Comparison of ENCODE assay signal across 8 cellular contexts in the genomic region with DNA sequence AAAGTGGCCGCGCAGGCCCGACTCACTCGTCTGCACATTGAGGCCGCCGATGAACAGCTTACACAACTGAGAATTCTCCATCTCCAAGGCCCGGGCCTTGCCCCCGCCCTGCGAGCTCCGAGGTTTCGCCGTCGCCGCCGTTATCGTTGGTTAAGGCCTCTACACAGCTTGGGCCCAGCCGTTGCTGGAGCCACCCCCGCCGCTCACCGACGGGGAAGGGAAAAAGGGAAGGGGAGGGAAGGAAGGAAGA. TPM values are rescaled to one million over a fixed set of nuclear protein-coding genes. Genes with fewer than 3 reads are reported as not detected.
A peak's percentile ranks its signal among the peaks of the same experiment; 100 is the strongest.
DNase-seq lines count a peak whose midpoint lies in the region; ATAC-seq, FAIRE-seq and TF ChIP-seq lines count a peak whose summit lies in the region.

No MANE protein-coding gene starts in this region.

- no peaks in the 10 kb centered on the region for H3K9me3 ChIP-seq in HEK293 (ENCODE audit: control insufficient read depth, insufficient read depth, low read depth, low read length)
- no peaks in the 10 kb centered on the region for H3K9me3 ChIP-seq in Panc1 (ENCODE audit: control insufficient read depth, insufficient read depth, low read depth, low read length)
- no peaks in the 10 kb centered on the region for H3K9me3 ChIP-seq in pancreas

- CTCF ChIA-PET in HEK293 (lab: Yijun Ruan, JAX) = interaction anchor here (0.6 to 1.4 kb wide), 4 partner anchors 25 to 397 kb away, joined by 3 to 5 read pairs (median 3); no protein-coding TSS in a partner anchor
- CTCF ChIA-PET in Panc1 (lab: Charles Lee) = no interaction called here

- H3K4me3 ChIP-seq in HEK293 (ENCODE audit: low read depth, low read length) (peak overlapping the region; percentile 72), Panc1 (ENCODE audit: low read depth in 2 of 2, low read length in 2 of 2) (peak overlapping the region; percentile 93 to 98), pancreas (peak overlapping the region; percentile 62 to 95 (median 80))

- in situ Hi-C loops in Panc1 (cut with HindIII; ENCODE audit: low pct_unique_long_range_greater_than_20kb, low sequenced_read_pairs) (no loop called here), ACHN (cut with HindIII; ENCODE audit: low pct_ligation_motif_present, low pct_unique_long_range_greater_than_20kb, low sequenced_read_pairs) (no loop called here)

- no peaks in the 10 kb centered on the region for H3K4me1 ChIP-seq in HEK293 (ENCODE audit: control insufficient read depth, insufficient read depth, low read length)
- peaks cover 13% of the 10 kb centered on the region for H3K4me1 ChIP-seq in Panc1 (ENCODE audit: control insufficient read depth, insufficient read depth, low read length)
- peaks cover 12 to 28% (median 27%) of the 10 kb centered on the region in 3 donors for H3K4me1 ChIP-seq in pancreas

- H3K27ac ChIP-seq in HEK293 (ENCODE audit: extremely low read depth, low read depth, low read length) (peak overlapping the region; percentile 99), Panc1 (ENCODE audit: low read length) (peak overlapping the region; percentile 98), pancreas (peak overlapping the region; percentile 97 to 100 (median 99))

- no peak for DNase-seq in Panc1 (ENCODE audit: low read depth, low spot score)
- no peak for DNase-seq in pancreas
- no peak for DNase-seq in cerebellum (ENCODE audit: low spot score)
- DNase-seq in activated CD4-positive, CD25-positive, alpha-beta regulatory T cell treated with anti-CD3 and anti-CD28 coated beads, Interleukin-2, amount 50 U/mL, for 72 hours = no peak
- no peak for DNase-seq in ACHN

- TF ChIP-seq CTCF in HEK293 (tag by site-specific recombination; IDR thresholded peaks at IDR 0.05) = peak; percentile 17; the same call in 1 of the 2 replicates
- no peak for TF ChIP-seq CTCF in Panc1 (IDR thresholded peaks at IDR 0.05)
- TF ChIP-seq CTCF in pancreas (IDR thresholded peaks at IDR 0.05) = no peak

- FAIRE-seq in pancreas (lab: Jason Lieb, UNC) = no peak

- intact Hi-C loops in Panc1 (cut with micrococcal nuclease; ENCODE audit: unreplicated experiment) (loop anchor here (2.0 kb wide), 1 partner anchor 69 kb away; no protein-coding TSS in a partner anchor), pancreas (cut with DNase I) (no loop called here)

- POLR2A ChIA-PET in HEK293 (lab: Yijun Ruan, JAX) = interaction anchor here (0.7 to 2.0 kb wide), 7 partner anchors 10 to 135 kb away, joined by 3 to 10 read pairs (median 5); a partner anchor contains a TSS
- POLR2A ChIA-PET in Panc1 (lab: Charles Lee) = interaction anchor here (0.7 to 0.8 kb wide), 5 partner anchors 48 to 1004 kb away, joined by 4 to 11 read pairs (median 8); no protein-coding TSS in a partner anchor

- H3K36me3 ChIP-seq in HEK293 (ENCODE audit: control insufficient read depth in 2 of 2, insufficient read depth in 1 of 2, low read length in 2 of 2) = peaks cover 0 to 26% of the 10 kb centered on the region in 2 experiments; a peak in 1 of 3 replicates
- peaks cover 8% of the 10 kb centered on the region for H3K36me3 ChIP-seq in Panc1 (ENCODE audit: control insufficient read depth, insufficient read depth, low read length)
- no peaks in the 10 kb centered on the region for H3K36me3 ChIP-seq in pancreas

- WGBS in pancreas, 2 donors = 0 to 1% methylated on average over 21 of the region's 21 CpGs

- ATAC-seq in GM18502 (IDR thresholded peaks at IDR 0.05; ENCODE audit: poor library complexity, unreplicated experiment) (peak; percentile 19), Panc1 (peak; percentile 40), esophagus mucosa (peak; percentile 29), pancreas (peak in 3 of 4 donors; percentile 23 to 35 (median 31))

- no TSS peak for BruUV-seq in Panc1 (replicated peaks; lab: Mats Ljungman, UMichigan)

- H3K27me3 ChIP-seq in Panc1 (ENCODE audit: control insufficient read depth, insufficient read depth, low read length) (no peaks in the 10 kb centered on the region), pancreas (no peaks in the 10 kb centered on the region)

TF ChIP-seq in HEK293, 187 proteins besides CTCF, POLR2A, EP300 and RAD21 (continues in another document):
- TF ChIP-seq ZFP41 (tag by site-specific recombination; IDR thresholded peaks at IDR 0.05; ENCODE audit: borderline replicate concordance) (no peak), KLF9 (tag by site-specific recombination; IDR thresholded peaks at IDR 0.05; ENCODE audit: low read depth) (no peak), ZNF629 (tag by site-specific recombination; IDR thresholded peaks at IDR 0.05) (no peak), ZNF777 (tag by site-specific recombination; IDR thresholded peaks at IDR 0.05; ENCODE audit: borderline replicate concordance) (peak; percentile 44; the same call in 1 of the 2 replicates), HOXC10 (CRISPR knock-in tag; IDR thresholded peaks at IDR 0.05) (peak; percentile 84; the same call in 1 of the 2 replicates), ZNF423 (tag by site-specific recombination; IDR thresholded peaks at IDR 0.05) (0 out of 2 replicates have a peak, but pooled peaks have one; percentile 15), TCF7L2 (IDR thresholded peaks at IDR 0.05; ENCODE audit: borderline replicate concordance, low read depth, low read length) (0 out of 2 replicates have a peak, but pooled peaks have one; percentile 34), ZNF404 (tag by site-specific recombination; IDR thresholded peaks at IDR 0.05) (no peak), ZFHX2 (tag by site-specific recombination; conservative IDR thresholded peaks at IDR 0.05) (0 out of 2 replicates have a peak, but pooled peaks have one; percentile 22), ZNF391 (tag by site-specific recombination; IDR thresholded peaks at IDR 0.05; ENCODE audit: borderline replicate concordance, low read depth) (peak; percentile 27; the same call in 1 of the 2 replicates), ZSCAN23 (tag by site-specific recombination; IDR thresholded peaks at IDR 0.05) (peak; percentile 21; the same call in 1 of the 2 replicates), EGR2 (tag by site-specific recombination; IDR thresholded peaks at IDR 0.05; ENCODE audit: low read depth) (no peak)
- TF ChIP-seq, protein P1, sequence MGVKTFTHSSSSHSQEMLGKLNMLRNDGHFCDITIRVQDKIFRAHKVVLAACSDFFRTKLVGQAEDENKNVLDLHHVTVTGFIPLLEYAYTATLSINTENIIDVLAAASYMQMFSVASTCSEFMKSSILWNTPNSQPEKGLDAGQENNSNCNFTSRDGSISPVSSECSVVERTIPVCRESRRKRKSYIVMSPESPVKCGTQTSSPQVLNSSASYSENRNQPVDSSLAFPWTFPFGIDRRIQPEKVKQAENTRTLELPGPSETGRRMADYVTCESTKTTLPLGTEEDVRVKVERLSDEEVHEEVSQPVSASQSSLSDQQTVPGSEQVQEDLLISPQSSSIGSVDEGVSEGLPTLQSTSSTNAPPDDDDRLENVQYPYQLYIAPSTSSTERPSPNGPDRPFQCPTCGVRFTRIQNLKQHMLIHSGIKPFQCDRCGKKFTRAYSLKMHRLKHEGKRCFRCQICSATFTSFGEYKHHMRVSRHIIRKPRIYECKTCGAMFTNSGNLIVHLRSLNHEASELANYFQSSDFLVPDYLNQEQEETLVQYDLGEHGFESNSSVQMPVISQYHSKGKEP (tag by site-specific recombination; IDR thresholded peaks at IDR 0.05) = no peak
- TF ChIP-seq, protein P2, sequence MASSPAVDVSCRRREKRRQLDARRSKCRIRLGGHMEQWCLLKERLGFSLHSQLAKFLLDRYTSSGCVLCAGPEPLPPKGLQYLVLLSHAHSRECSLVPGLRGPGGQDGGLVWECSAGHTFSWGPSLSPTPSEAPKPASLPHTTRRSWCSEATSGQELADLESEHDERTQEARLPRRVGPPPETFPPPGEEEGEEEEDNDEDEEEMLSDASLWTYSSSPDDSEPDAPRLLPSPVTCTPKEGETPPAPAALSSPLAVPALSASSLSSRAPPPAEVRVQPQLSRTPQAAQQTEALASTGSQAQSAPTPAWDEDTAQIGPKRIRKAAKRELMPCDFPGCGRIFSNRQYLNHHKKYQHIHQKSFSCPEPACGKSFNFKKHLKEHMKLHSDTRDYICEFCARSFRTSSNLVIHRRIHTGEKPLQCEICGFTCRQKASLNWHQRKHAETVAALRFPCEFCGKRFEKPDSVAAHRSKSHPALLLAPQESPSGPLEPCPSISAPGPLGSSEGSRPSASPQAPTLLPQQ (tag by site-specific recombination; IDR thresholded peaks at IDR 0.05) = no peak
- TF ChIP-seq, protein P3, sequence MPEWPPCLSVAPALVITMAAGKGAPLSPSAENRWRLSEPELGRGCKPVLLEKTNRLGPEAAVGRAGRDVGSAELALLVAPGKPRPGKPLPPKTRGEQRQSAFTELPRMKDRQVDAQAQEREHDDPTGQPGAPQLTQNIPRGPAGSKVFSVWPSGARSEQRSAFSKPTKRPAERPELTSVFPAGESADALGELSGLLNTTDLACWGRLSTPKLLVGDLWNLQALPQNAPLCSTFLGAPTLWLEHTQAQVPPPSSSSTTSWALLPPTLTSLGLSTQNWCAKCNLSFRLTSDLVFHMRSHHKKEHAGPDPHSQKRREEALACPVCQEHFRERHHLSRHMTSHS (tag by site-specific recombination; IDR thresholded peaks at IDR 0.05) = no peak
- TF ChIP-seq, protein P4, sequence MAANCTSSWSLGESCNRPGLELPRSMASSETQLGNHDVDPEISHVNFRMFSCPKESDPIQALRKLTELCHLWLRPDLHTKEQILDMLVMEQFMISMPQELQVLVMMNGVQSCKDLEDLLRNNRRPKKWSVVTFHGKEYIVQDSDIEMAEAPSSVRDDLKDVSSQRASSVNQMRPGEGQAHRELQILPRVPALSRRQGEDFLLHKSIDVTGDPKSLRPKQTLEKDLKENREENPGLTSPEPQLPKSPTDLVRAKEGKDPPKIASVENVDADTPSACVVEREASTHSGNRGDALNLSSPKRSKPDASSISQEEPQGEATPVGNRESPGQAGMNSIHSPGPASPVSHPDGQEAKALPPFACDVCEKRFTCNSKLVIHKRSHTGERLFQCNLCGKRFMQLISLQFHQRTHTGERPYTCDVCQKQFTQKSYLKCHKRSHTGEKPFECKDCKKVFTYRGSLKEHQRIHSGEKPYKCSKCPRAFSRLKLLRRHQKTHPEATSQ (tag by site-specific recombination; IDR thresholded peaks at IDR 0.05) = peak; percentile 51; the same call in 1 of the 2 replicates

RNA-seq across cellular contexts. Expression of a gene that starts 0.3 kb away (rescaled TPM):
- total RNA-seq in Panc1 (2021; ENCODE audit: unreplicated experiment) (33.3 TPM), esophagus mucosa (17.9 TPM), pancreas (10 to 100 TPM in 4 of 6 donors, 1 to 10 TPM in 2; 8.0 to 14.1 (median 12.2) TPM), cerebellum (39.9 TPM)
- 36.8 TPM for polyA plus RNA-seq in Panc1 (2012; ENCODE audit: insufficient read length)
- 10 to 100 TPM in 1 of 2 donors, 1 to 10 TPM in 1; 9.7 to 13.8 TPM for polyA plus RNA-seq in pancreas

RNA-seq across cellular contexts. Expression of a gene that starts 18.0 kb away (rescaled TPM):
- total RNA-seq in Panc1 (2021; ENCODE audit: unreplicated experiment) (1.9 TPM), esophagus mucosa (4.4 TPM), pancreas (1 to 10 TPM; 1.8 to 4.7 (median 2.9) TPM), cerebellum (18.0 TPM)
- polyA plus RNA-seq in Panc1 (2012; ENCODE audit: insufficient read length) = 1.2 TPM
- polyA plus RNA-seq in pancreas = 1 to 10 TPM; 3.4 to 6.6 TPM
